In genomic region chr3:8074740-8075139, GRCh38 we compare ENCODE assay signal across 1 cellular context.
A peak's percentile ranks its signal among the peaks of the same experiment; 100 is the strongest.
DNase-seq lines count a peak whose midpoint lies in the region; ATAC-seq and TF ChIP-seq lines count a peak whose summit lies in the region.
"Not testable (repeated sequence)": the region's sequence is repeated elsewhere in the genome, so short reads cannot be mapped to it uniquely, and the experiment has no call there.

No MANE protein-coding gene starts in this region.

- POLR2A ChIA-PET in WTC11 (lab: Charles Lee) = not testable (repeated sequence)

- H3K27ac Mint-ChIP-seq in WTC11 = not testable (repeated sequence)

- DNase-seq in WTC11 (ENCODE audit: low spot score) = not testable (repeated sequence)

- H3K4me3 Mint-ChIP-seq in WTC11 = not testable (repeated sequence)

- not testable (repeated sequence) for H3K27me3 Mint-ChIP-seq in WTC11 (ENCODE audit: low read depth)

- not testable (repeated sequence) for H3K9me3 Mint-ChIP-seq in WTC11

- not testable (repeated sequence) for TF ChIP-seq CTCF in WTC11 (IDR thresholded peaks at IDR 0.05)

- H3K4me1 Mint-ChIP-seq in WTC11 = not testable (repeated sequence)

- CTCF ChIA-PET in WTC11 (lab: Charles Lee) = not testable (repeated sequence)

- H3K36me3 Mint-ChIP-seq in WTC11 = not testable (repeated sequence)

- ATAC-seq in WTC11 = not testable (repeated sequence)

TF ChIP-seq in WTC11, 78 proteins besides CTCF, POLR2A, EP300 and RAD21:
- peak; percentile 97; the same call in 1 of the 2 replicates for TF ChIP-seq HMGA2 (CRISPR knock-in tag; IDR thresholded peaks at IDR 0.05)
